1 cellular context compared by ENCODE assay signal in the genomic region with DNA sequence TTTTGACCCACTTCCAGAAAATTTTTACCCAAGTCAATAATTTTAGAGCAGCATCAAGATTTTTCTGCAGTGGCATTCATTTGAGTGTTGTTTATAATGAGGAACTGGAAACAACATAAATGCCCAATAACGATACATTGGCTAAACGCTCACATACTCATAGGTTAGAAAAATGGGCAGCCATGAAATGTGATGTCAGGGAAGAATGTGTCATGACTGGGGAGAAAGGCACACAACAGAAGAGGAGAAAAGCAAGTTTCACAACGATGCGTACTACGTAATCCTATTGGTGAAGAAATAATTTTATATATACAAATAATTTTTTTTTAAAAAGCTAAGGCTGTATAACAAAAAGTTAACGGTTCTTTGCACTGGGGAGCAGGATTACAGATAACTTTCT.
TF ChIP-seq lines count a peak whose summit lies in the region.

No MANE protein-coding gene starts in this region.

TF ChIP-seq in GM23338, 12 proteins besides CTCF, POLR2A, EP300 and RAD21 (continued from another document):
- no peak for TF ChIP-seq REST (IDR thresholded peaks at IDR 0.05; ENCODE audit: unreplicated experiment)
- no peak for TF ChIP-seq STAT1 (IDR thresholded peaks at IDR 0.05; ENCODE audit: unreplicated experiment)
- no peak for TF ChIP-seq JUNB (IDR thresholded peaks at IDR 0.05; ENCODE audit: unreplicated experiment)
- no peak for TF ChIP-seq NANOG (IDR thresholded peaks at IDR 0.05; ENCODE audit: borderline replicate concordance)
